28 cellular contexts compared by ENCODE assay signal in the genomic region with DNA sequence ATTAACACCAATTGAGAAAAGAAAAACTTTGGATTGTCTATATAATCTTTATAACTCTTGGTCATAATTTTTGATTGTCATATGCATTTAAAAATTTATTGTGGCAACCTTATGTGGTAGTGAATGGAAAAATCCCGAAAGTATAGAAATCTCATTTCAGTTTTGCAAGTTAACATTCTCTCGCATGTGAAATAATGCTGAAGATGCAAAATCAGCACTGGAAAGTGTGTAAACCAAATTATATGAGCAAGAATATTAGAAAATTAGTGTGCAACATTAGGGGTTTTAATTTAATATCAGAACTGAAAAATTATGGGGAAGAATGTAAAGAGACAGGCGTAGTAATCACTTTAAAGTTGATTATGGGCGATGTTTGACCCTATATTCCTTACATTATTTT.
"Had no signal": no experiment of that assay in that cellular context is flagged by ENCODE, and none has a peak within 500 bp of the region (broad histone marks: within the 10 kb centered on the region; RNA-seq: fewer than 3 reads in every experiment).

No MANE protein-coding gene starts in this region.

- H3K79me2 ChIP-seq: parathyroid adenoma had no signal

- H3K4me1 ChIP-seq: neural progenitor cell, parathyroid adenoma, psoas muscle, spleen, suprapubic skin, tibial artery, transverse colon, upper lobe of right lung, uterus had no signal

- H3K36me3 ChIP-seq: neural progenitor cell, ovary, spleen, suprapubic skin, tibial artery, transverse colon, upper lobe of right lung, uterus had no signal

- H2AFZ ChIP-seq: neural progenitor cell, parathyroid adenoma had no signal

- H3K27ac ChIP-seq: neural progenitor cell, ovary, parathyroid adenoma, psoas muscle, skin epidermis, spleen, suprapubic skin, testis, tibial artery, transverse colon, upper lobe of right lung, uterus had no signal

- ATAC-seq: natural killer cell; psoas muscle; right cardiac atrium; sciatic nerve; stimulated activated memory B cell treated with anti-CD40 and anti-IgM and Interleukin-4, amounts not matched to agents 10 μg/mL and 1 μg/mL and 100 μg/mL, for 72 hours; stimulated activated naive CD8-positive, alpha-beta T cell treated with anti-CD3 and anti-CD28 coated beads, Interleukin-15, amount 100 ng/mL, for 72 hours; stimulated activated naive CD8-positive, alpha-beta T cell treated with anti-CD3 and anti-CD28 coated beads, Interleukin-15, Interleukin-2, amounts not matched to agents 100 U/mL and 50 U/mL, for 24 hours; upper lobe of right lung had no signal

- H3K9ac ChIP-seq: neural progenitor cell, parathyroid adenoma had no signal

- H3K4me2 ChIP-seq: neural progenitor cell, smooth muscle cell had no signal

- H3K27me3 ChIP-seq: neural progenitor cell, ovary, spleen, suprapubic skin, testis, tibial artery, transverse colon, upper lobe of right lung, uterus had no signal

- H3K4me3 ChIP-seq: neural progenitor cell, ovary, psoas muscle, skin epidermis, smooth muscle cell, spleen, suprapubic skin, testis, tibial artery, transverse colon, upper lobe of right lung, uterus had no signal

- DNase-seq: natural killer cell; occipital lobe; ovary; posterior cingulate gyrus; psoas muscle; right cardiac atrium; spleen; stimulated activated CD4-positive, alpha-beta T cell treated with anti-CD3 and anti-CD28 coated beads, Interleukin-12 subunit alpha, Interleukin-12 subunit beta, amount 100 ng/mL, for 4 hours; stimulated activated CD4-positive, alpha-beta T cell treated with anti-CD3 and anti-CD28 coated beads, Interleukin-1b, Interleukin-23, amount 100 ng/mL, for 48 hours; stimulated activated CD4-positive, alpha-beta T cell treated with anti-CD3 and anti-CD28 coated beads, Interleukin-4, amount 100 ng/mL, for 1 hour; stimulated activated CD4-positive, alpha-beta T cell treated with anti-CD3 and anti-CD28 coated beads, Interleukin-4, amount 100 ng/mL, for 4 hours; stimulated activated CD8-positive, alpha-beta memory T cell treated with anti-CD3 and anti-CD28 coated beads, Interleukin-4, amount 100 ng/mL, for 48 hours; stimulated activated naive CD4-positive, alpha-beta T cell; stimulated activated naive CD8-positive, alpha-beta T cell treated with anti-CD3 and anti-CD28 coated beads, Interleukin-15, amount 100 ng/mL, for 72 hours; stimulated activated naive CD8-positive, alpha-beta T cell treated with anti-CD3 and anti-CD28 coated beads, Interleukin-15, Interleukin-2, amounts not matched to agents 100 U/mL and 50 U/mL, for 24 hours; substantia nigra; testis; tibial artery; transverse colon; upper lobe of right lung; uterus had no signal

- H3K9me3 ChIP-seq: ovary, psoas muscle, suprapubic skin, testis, tibial artery, transverse colon, upper lobe of right lung, uterus had no signal
